In genomic region chr5:138095100-138095907, GRCh38 we compare ENCODE assay signal across 23 cellular contexts. TPM values are rescaled to one million over a fixed set of nuclear protein-coding genes. Genes with fewer than 3 reads are reported as not detected.
"Had no signal": no experiment of that assay in that cellular context is flagged by ENCODE, and none has a peak within 500 bp of the region (broad histone marks: within the 10 kb centered on the region; RNA-seq: fewer than 3 reads in every experiment).

No MANE protein-coding gene starts in this region.

- H3K36me3 Mint-ChIP-seq: activated naive CD8-positive, alpha-beta T cell treated with anti-CD3 and anti-CD28 coated beads, Interleukin-2, amount 10 ng/mL, durations not matched to agents 7 days and 5 days; immature natural killer cell had no signal

- H3K4me1 Mint-ChIP-seq: immature natural killer cell had no signal

- H3K27ac Mint-ChIP-seq: activated naive CD8-positive, alpha-beta T cell treated with anti-CD3 and anti-CD28 coated beads, Interleukin-2, amount 10 ng/mL, durations not matched to agents 7 days and 5 days; activated T-cell treated with anti-CD3 and anti-CD28 coated beads, Interleukin-2, amount 50 U/mL, for 24 hours; immature natural killer cell; nephron had no signal

- H3K9me3 Mint-ChIP-seq: activated naive CD8-positive, alpha-beta T cell treated with anti-CD3 and anti-CD28 coated beads, Interleukin-2, amount 10 ng/mL, durations not matched to agents 7 days and 5 days; activated T-cell treated with anti-CD3 and anti-CD28 coated beads, Interleukin-2, amount 50 U/mL, for 24 hours; immature natural killer cell had no signal

- H3K4me1 ChIP-seq: esophagus squamous epithelium, lower lobe of right lung, suprapubic skin, upper lobe of left lung had no signal

- H3K36me3 ChIP-seq: esophagus squamous epithelium, lower lobe of right lung, suprapubic skin, upper lobe of left lung had no signal

- H3K4me3 Mint-ChIP-seq: activated naive CD8-positive, alpha-beta T cell treated with anti-CD3 and anti-CD28 coated beads, Interleukin-2, amount 10 ng/mL, durations not matched to agents 7 days and 5 days; activated T-cell treated with anti-CD3 and anti-CD28 coated beads, Interleukin-2, amount 50 U/mL, for 24 hours; immature natural killer cell; nephron had no signal

- DNase-seq: activated CD4-positive, alpha-beta T cell treated with anti-CD3 and anti-CD28 coated beads, Interleukin-2, amount 50 U/mL, for 4 hours; activated CD4-positive, CD25-positive, alpha-beta regulatory T cell treated with anti-CD3 and anti-CD28 coated beads, Interleukin-2, amount 50 U/mL, for 72 hours; activated effector memory CD4-positive, alpha-beta T cell treated with anti-CD3 and anti-CD28 coated beads, Interleukin-2, amount 50 U/mL, for 16 hours; activated naive CD8-positive, alpha-beta T cell treated with anti-CD3 and anti-CD28 coated beads, Interleukin-2, amount 10 ng/mL, durations not matched to agents 7 days and 5 days; activated T-cell treated with anti-CD3 and anti-CD28 coated beads, Interleukin-2, amount 50 U/mL, for 24 hours; aorta; dorsolateral prefrontal cortex; esophagus squamous epithelium; foreskin keratinocyte; immature natural killer cell; left cardiac atrium; lower lobe of right lung; mucosa of descending colon; stimulated activated CD4-positive, alpha-beta T cell treated with anti-CD3 and anti-CD28 coated beads, Interleukin-12 subunit alpha, Interleukin-12 subunit beta, amount 100 ng/mL, for 4 hours; stimulated activated CD4-positive, alpha-beta T cell treated with anti-CD3 and anti-CD28 coated beads, Interleukin-4, amount 100 ng/mL, for 1 hour; stimulated activated CD8-positive, alpha-beta memory T cell treated with anti-CD3 and anti-CD28 coated beads, Interleukin-4, amount 100 ng/mL, for 48 hours; stimulated activated naive CD8-positive, alpha-beta T cell treated with anti-CD3 and anti-CD28 coated beads, Interleukin-15, Interleukin-2, amounts not matched to agents 100 U/mL and 50 U/mL, for 24 hours; upper lobe of left lung had no signal

- H3K9me3 ChIP-seq: esophagus squamous epithelium, lower lobe of right lung, mucosa of descending colon, suprapubic skin, upper lobe of left lung had no signal

- ATAC-seq: foreskin keratinocyte; left cardiac atrium; lower lobe of right lung; mucosa of descending colon; stimulated activated naive CD8-positive, alpha-beta T cell treated with anti-CD3 and anti-CD28 coated beads, Interleukin-15, Interleukin-2, amounts not matched to agents 100 U/mL and 50 U/mL, for 24 hours had no signal

- H3K27ac ChIP-seq: dorsolateral prefrontal cortex, esophagus squamous epithelium, foreskin keratinocyte, lower lobe of right lung, suprapubic skin, upper lobe of left lung had no signal

- H3K27me3 ChIP-seq: upper lobe of left lung had no signal

- H3K4me3 ChIP-seq: dorsolateral prefrontal cortex, esophagus squamous epithelium, lower lobe of right lung, mucosa of descending colon, suprapubic skin, upper lobe of left lung had no signal

RNA-seq across cellular contexts. Expression of gene WNT8A, which starts 11.5 kb away (rescaled TPM):
- total RNA-seq: activated naive CD8-positive, alpha-beta T cell treated with anti-CD3 and anti-CD28 coated beads, Interleukin-2, amount 10 ng/mL, durations not matched to agents 7 days and 5 days; aorta; bronchial epithelial cell; esophagus squamous epithelium; foreskin keratinocyte; left cardiac atrium; lower lobe of right lung; mucosa of descending colon; osteocyte; suprapubic skin; T-helper 2 cell treated with Interferon-gamma antibody and Interleukin-4, amounts not matched to agents 100 ng/mL and 5 ng/mL, for 36 hours; upper lobe of left lung had no signal

RNA-seq across cellular contexts. Expression of gene NME5, which starts 43.9 kb away (rescaled TPM):
- total RNA-seq: activated naive CD8-positive, alpha-beta T cell treated with anti-CD3 and anti-CD28 coated beads, Interleukin-2, amount 10 ng/mL, durations not matched to agents 7 days and 5 days; T-helper 2 cell treated with Interferon-gamma antibody and Interleukin-4, amounts not matched to agents 100 ng/mL and 5 ng/mL, for 36 hours had no signal
